9 cellular contexts compared by ENCODE assay signal in genomic region chr9:112331676-112331955, GRCh38. TPM values are rescaled to one million over a fixed set of nuclear protein-coding genes. Genes with fewer than 3 reads are reported as not detected.
DNase-seq lines count a peak whose midpoint lies in the region; ATAC-seq and TF ChIP-seq lines count a peak whose summit lies in the region.
"Had no signal": no experiment of that assay in that cellular context is flagged by ENCODE, and none has a peak within 500 bp of the region (broad histone marks: within the 10 kb centered on the region; RNA-seq: fewer than 3 reads in every experiment).

No MANE protein-coding gene starts in this region.

- TF ChIP-seq CTCF in Peyer's patch (IDR thresholded peaks at IDR 0.05) (no peak), epithelial cell of esophagus (IDR thresholded peaks at IDR 0.05; ENCODE audit: insufficient read depth, low read depth, low read length, missing control alignments) (no peak)

- H3K27ac ChIP-seq in Peyer's patch (peak overlapping the region in 3 of 4 donors; percentile 6 to 37 (median 13)), skin epidermis (peak overlapping the region in 8 of 21 experiments; percentile 18 to 100 (median 52))

- peak; percentile 26 for DNase-seq in NCI-H510A treated with DMSO at 0.1 percent for 48 hours (lab: John Stamatoyannopoulos, UW)
- no peak for DNase-seq in NCI-H510A (lab: John Stamatoyannopoulos, UW)
- no peak for DNase-seq in Peyer's patch
- DNase-seq in epithelial cell of esophagus (ENCODE audit: low read depth) = no peak
- no peak for DNase-seq in NCI-H146 treated with DMSO at 0.1 percent for 48 hours (lab: John Stamatoyannopoulos, UW; ENCODE audit: unreplicated experiment)
- DNase-seq in iPS-NIHi11 (ENCODE audit: low spot score) = no peak
- DNase-seq: activated CD8-positive, alpha-beta memory T cell treated with anti-CD3 and anti-CD28 coated beads, Interleukin-2, amount 50 U/mL, for 48 hours had no signal

- H3K36me3 ChIP-seq in Peyer's patch = no peaks in the 10 kb centered on the region

- H3K4me3 ChIP-seq in Peyer's patch = peak overlapping the region in 2 of 4 donors; percentile 89 to 92
- H3K4me3 ChIP-seq in epithelial cell of esophagus (ENCODE audit: low read length) = peak overlapping the region; percentile 85
- H3K4me3 ChIP-seq in skin epidermis = peak overlapping the region in 6 of 7 experiments; percentile 81 to 100 (median 88)

- ATAC-seq in HG03354 (IDR thresholded peaks at IDR 0.05; ENCODE audit: poor library complexity, severe bottlenecking, unreplicated experiment) = no peak

- no peaks in the 10 kb centered on the region for H3K9me3 ChIP-seq in Peyer's patch

- TF ChIP-seq POLR2A in Peyer's patch (IDR thresholded peaks at IDR 0.05) = no peak

- no peaks in the 10 kb centered on the region for H3K27me3 ChIP-seq in Peyer's patch

- H3K4me1 ChIP-seq in Peyer's patch = peaks cover 0 to 26% (median 10%) of the 10 kb centered on the region in 4 donors

RNA-seq across cellular contexts. Expression of gene PTBP3, which starts 1.8 kb away (rescaled TPM):
- total RNA-seq in Peyer's patch = 100 to 1,000 TPM in 1 of 4 donors, 10 to 100 TPM in 3; 52.1 to 126 (median 71.0) TPM

RNA-seq across cellular contexts. Expression of gene HSDL2, which starts 48.3 kb away (rescaled TPM):
- total RNA-seq in Peyer's patch = 10 to 100 TPM; 23.6 to 60.7 (median 39.9) TPM
